Comparison of ENCODE assay signal across 13 cellular contexts in genomic region chr11:56905936-56906335, GRCh38.
"Had no signal": no experiment of that assay in that cellular context is flagged by ENCODE, and none has a peak within 500 bp of the region (broad histone marks: within the 10 kb centered on the region; RNA-seq: fewer than 3 reads in every experiment).

No MANE protein-coding gene starts in this region.

- H3K4me1 Mint-ChIP-seq: naive thymus-derived CD4-positive, alpha-beta T cell; nephron progenitor cell; stimulated activated naive B cell treated with anti-CD40 and anti-IgM and Interleukin-4, amounts not matched to agents 10 μg/mL and 1 μg/mL and 100 μg/mL, for 72 hours; stimulated activated naive CD8-positive, alpha-beta T cell treated with anti-CD3 and anti-CD28 coated beads, Interleukin-15, amount 100 ng/mL, for 72 hours had no signal

- H3K27me3 ChIP-seq: gastrocnemius medialis had no signal

- H3K9me3 Mint-ChIP-seq: dendritic cell treated with granulocyte-macrophage colony-stimulating factor and Interleukin-4, amounts not matched to agents 40 ng/mL and 50 ng/mL, for 4 days; nephron progenitor cell; stimulated activated naive B cell treated with anti-CD40 and anti-IgM and Interleukin-4, amounts not matched to agents 10 μg/mL and 1 μg/mL and 100 μg/mL, for 72 hours; stimulated activated naive CD8-positive, alpha-beta T cell treated with anti-CD3 and anti-CD28 coated beads, Interleukin-15, amount 100 ng/mL, for 72 hours had no signal

- H3K27ac Mint-ChIP-seq: dendritic cell treated with granulocyte-macrophage colony-stimulating factor and Interleukin-4, amounts not matched to agents 40 ng/mL and 50 ng/mL, for 4 days; naive thymus-derived CD4-positive, alpha-beta T cell; nephron progenitor cell; stimulated activated naive B cell treated with anti-CD40 and anti-IgM and Interleukin-4, amounts not matched to agents 10 μg/mL and 1 μg/mL and 100 μg/mL, for 72 hours; stimulated activated naive CD8-positive, alpha-beta T cell treated with anti-CD3 and anti-CD28 coated beads, Interleukin-15, amount 100 ng/mL, for 72 hours had no signal

- ATAC-seq: gastrocnemius medialis; naive thymus-derived CD4-positive, alpha-beta T cell; sciatic nerve; stimulated activated naive B cell treated with anti-CD40 and anti-IgM and Interleukin-4, amounts not matched to agents 10 μg/mL and 1 μg/mL and 100 μg/mL, for 72 hours; stimulated activated naive CD8-positive, alpha-beta T cell treated with anti-CD3 and anti-CD28 coated beads, Interleukin-15, amount 100 ng/mL, for 72 hours had no signal

- H3K9me3 ChIP-seq: gastrocnemius medialis had no signal

- DNase-seq: gastrocnemius medialis; glutamatergic neuron; islet precursor cell; naive thymus-derived CD4-positive, alpha-beta T cell; nephron progenitor cell; posterior cingulate gyrus; stimulated activated CD4-positive, alpha-beta T cell treated with anti-CD3 and anti-CD28 coated beads, Interleukin-2, amount 100 ng/mL, for 24 hours; stimulated activated CD4-positive, alpha-beta T cell treated with anti-CD3 and anti-CD28 coated beads, Interleukin-4, amount 100 ng/mL, for 4 hours; stimulated activated naive B cell treated with anti-CD40 and anti-IgM and Interleukin-4, amounts not matched to agents 10 μg/mL and 1 μg/mL and 100 μg/mL, for 72 hours; stimulated activated naive CD8-positive, alpha-beta T cell treated with anti-CD3 and anti-CD28 coated beads, Interleukin-15, amount 100 ng/mL, for 72 hours had no signal

- H3K36me3 Mint-ChIP-seq: naive thymus-derived CD4-positive, alpha-beta T cell; stimulated activated naive B cell treated with anti-CD40 and anti-IgM and Interleukin-4, amounts not matched to agents 10 μg/mL and 1 μg/mL and 100 μg/mL, for 72 hours had no signal

- H3K4me3 Mint-ChIP-seq: dendritic cell treated with granulocyte-macrophage colony-stimulating factor and Interleukin-4, amounts not matched to agents 40 ng/mL and 50 ng/mL, for 4 days; naive thymus-derived CD4-positive, alpha-beta T cell; nephron progenitor cell; stimulated activated naive B cell treated with anti-CD40 and anti-IgM and Interleukin-4, amounts not matched to agents 10 μg/mL and 1 μg/mL and 100 μg/mL, for 72 hours; stimulated activated naive CD8-positive, alpha-beta T cell treated with anti-CD3 and anti-CD28 coated beads, Interleukin-15, amount 100 ng/mL, for 72 hours had no signal

- H3K36me3 ChIP-seq: gastrocnemius medialis had no signal

- H3K27me3 Mint-ChIP-seq: dendritic cell treated with granulocyte-macrophage colony-stimulating factor and Interleukin-4, amounts not matched to agents 40 ng/mL and 50 ng/mL, for 4 days; naive thymus-derived CD4-positive, alpha-beta T cell; stimulated activated naive B cell treated with anti-CD40 and anti-IgM and Interleukin-4, amounts not matched to agents 10 μg/mL and 1 μg/mL and 100 μg/mL, for 72 hours; stimulated activated naive CD8-positive, alpha-beta T cell treated with anti-CD3 and anti-CD28 coated beads, Interleukin-15, amount 100 ng/mL, for 72 hours had no signal

- H3K4me3 ChIP-seq: gastrocnemius medialis had no signal

- H3K27ac ChIP-seq: gastrocnemius medialis had no signal

- H3K4me1 ChIP-seq: gastrocnemius medialis had no signal

- FAIRE-seq: endothelial cell of umbilical vein had no signal
